Comparison of ENCODE assay signal across 8 cellular contexts in genomic region chr18:4068552-4069158, GRCh38.
DNase-seq lines count a peak whose midpoint lies in the region; ATAC-seq and TF ChIP-seq lines count a peak whose summit lies in the region.

No MANE protein-coding gene starts in this region.

- H3K9me3 ChIP-seq in AG04450 (ENCODE audit: control insufficient read depth, insufficient read depth, low read length): no peaks in the 10 kb centered on the region
- no peaks in the 10 kb centered on the region for H3K9me3 ChIP-seq in prostate gland
- no peaks in the 10 kb centered on the region for H3K9me3 ChIP-seq in CD8-positive, alpha-beta memory T cell (ENCODE audit: low read length)

- intact Hi-C loops in activated CD4-positive, alpha-beta T cell treated with anti-CD3 and anti-CD28 coated beads, Interleukin-2, amount 10 ng/mL, durations not matched to agents 24 days and 14 days (cut with micrococcal nuclease): loop anchor here (1.0 kb wide), 1 partner anchor 297 kb away; no protein-coding TSS in a partner anchor
- intact Hi-C loops in prostate gland (cut with DNase I): no loop called here

- no peaks in the 10 kb centered on the region for H3K27me3 ChIP-seq in AG04450 (ENCODE audit: control insufficient read depth, insufficient read depth, low read length)
- H3K27me3 ChIP-seq in prostate gland (replicated peaks; ENCODE audit: insufficient read depth): no peaks in the 10 kb centered on the region
- no peaks in the 10 kb centered on the region for H3K27me3 ChIP-seq in CD8-positive, alpha-beta memory T cell (ENCODE audit: insufficient read depth, low read length, poor library complexity, severe bottlenecking)

- ATAC-seq in HG02852 (IDR thresholded peaks at IDR 0.05; ENCODE audit: unreplicated experiment): peak; percentile 79

- no peaks in the 10 kb centered on the region for H3K4me1 ChIP-seq in prostate gland (replicated peaks)
- no peaks in the 10 kb centered on the region for H3K4me1 ChIP-seq in CD8-positive, alpha-beta memory T cell (ENCODE audit: insufficient read depth, low read length)

- no peak for TF ChIP-seq POLR2A in prostate gland (IDR thresholded peaks at IDR 0.05)

- no peaks in the 10 kb centered on the region for H3K36me3 ChIP-seq in prostate gland
- H3K36me3 ChIP-seq in CD8-positive, alpha-beta memory T cell (ENCODE audit: insufficient read depth, low read length): no peaks in the 10 kb centered on the region

- CTCF ChIA-PET in AG04450 (lab: Charles Lee): interaction anchor here (0.5 to 2.2 kb wide), 13 partner anchors 11 to 1772 kb away, joined by 3 to 8 read pairs (median 4); no protein-coding TSS in a partner anchor
- CTCF ChIA-PET in CD8-positive, alpha-beta memory T cell (lab: Charles Lee): interaction anchor here (0.6 kb wide), 1 partner anchor 20 kb away, joined by 3 read pairs; no protein-coding TSS in a partner anchor

- H3K4me3 ChIP-seq in AG04450 (ENCODE audit: low read depth, low read length): no peak overlapping the region
- no peak overlapping the region for H3K4me3 ChIP-seq in prostate gland
- no peak overlapping the region for H3K4me3 ChIP-seq in CD8-positive, alpha-beta memory T cell (ENCODE audit: low read length)

- no peaks in the 10 kb centered on the region for H3K36me3 Mint-ChIP-seq in activated CD4-positive, alpha-beta T cell treated with anti-CD3 and anti-CD28 coated beads, Interleukin-2, amount 10 ng/mL, durations not matched to agents 24 days and 14 days (ENCODE audit: low read depth)
- no peaks in the 10 kb centered on the region for H3K36me3 Mint-ChIP-seq in CD8-positive, alpha-beta memory T cell

- H3K4me3 Mint-ChIP-seq in activated CD4-positive, alpha-beta T cell treated with anti-CD3 and anti-CD28 coated beads, Interleukin-2, amount 10 ng/mL, durations not matched to agents 24 days and 14 days: no peak overlapping the region
- H3K4me3 Mint-ChIP-seq in CD8-positive, alpha-beta memory T cell: no peak overlapping the region

- H3K27me3 Mint-ChIP-seq in activated CD4-positive, alpha-beta T cell treated with anti-CD3 and anti-CD28 coated beads, Interleukin-2, amount 10 ng/mL, durations not matched to agents 24 days and 14 days: no peaks in the 10 kb centered on the region
- peaks cover 7 to 14% of the 10 kb centered on the region in 2 donors for H3K27me3 Mint-ChIP-seq in CD8-positive, alpha-beta memory T cell

- no peaks in the 10 kb centered on the region for H3K9me3 Mint-ChIP-seq in activated CD4-positive, alpha-beta T cell treated with anti-CD3 and anti-CD28 coated beads, Interleukin-2, amount 10 ng/mL, durations not matched to agents 24 days and 14 days
- peaks cover 6 to 22% (median 8%) of the 10 kb centered on the region in 5 donors for H3K9me3 Mint-ChIP-seq in CD8-positive, alpha-beta memory T cell

- DNase-seq in AG04450 (ENCODE audit: low read depth, low spot score) (peak; percentile 20), NCI-H2107 treated with DMSO at 0.1 percent for 48 hours (lab: John Stamatoyannopoulos, UW; ENCODE audit: unreplicated experiment) (peak; percentile 21), fibroblast of the conjunctiva (ENCODE audit: low read depth) (peak; percentile 38), prostate gland (ENCODE audit: low spot score) (peak; percentile 13)
- peak; percentile 79 for DNase-seq in activated CD4-positive, alpha-beta T cell treated with anti-CD3 and anti-CD28 coated beads, Interleukin-2, amount 10 ng/mL, durations not matched to agents 24 days and 14 days
- no peak for DNase-seq in CD8-positive, alpha-beta memory T cell

- TF ChIP-seq CTCF in AG04450 (IDR thresholded peaks at IDR 0.05; ENCODE audit: low read depth, low read length): peak; percentile 80
- peak; percentile 71 for TF ChIP-seq CTCF in GM12872 (IDR thresholded peaks at IDR 0.05; ENCODE audit: insufficient read depth, low read depth, low read length)
- peak; percentile 12 to 49 (median 44) for TF ChIP-seq CTCF in prostate gland (IDR thresholded peaks at IDR 0.05)

- H3K27ac ChIP-seq in AG04450 (ENCODE audit: low read depth, low read length) (no peak overlapping the region), prostate gland (no peak overlapping the region)
- H3K27ac ChIP-seq in CD8-positive, alpha-beta memory T cell (ENCODE audit: low read depth, low read length): no peak overlapping the region

- WGBS in prostate gland: 19% methylated on average over 5 of the region's 5 CpGs

- POLR2A ChIA-PET in AG04450 (lab: Yijun Ruan, JAX): no interaction called here
- POLR2A ChIA-PET in CD8-positive, alpha-beta memory T cell (lab: Charles Lee): no interaction called here

- no peak overlapping the region for H3K27ac Mint-ChIP-seq in activated CD4-positive, alpha-beta T cell treated with anti-CD3 and anti-CD28 coated beads, Interleukin-2, amount 10 ng/mL, durations not matched to agents 24 days and 14 days
- H3K27ac Mint-ChIP-seq in CD8-positive, alpha-beta memory T cell: no peak overlapping the region

- H3K4me1 Mint-ChIP-seq in activated CD4-positive, alpha-beta T cell treated with anti-CD3 and anti-CD28 coated beads, Interleukin-2, amount 10 ng/mL, durations not matched to agents 24 days and 14 days: no peaks in the 10 kb centered on the region
- no peaks in the 10 kb centered on the region for H3K4me1 Mint-ChIP-seq in CD8-positive, alpha-beta memory T cell

Comparison
In these comparisons a context has a peak if more than half of its experiments do, and no peak if none do; other contexts are left out.
1. DNase-seq: peak in AG04450 (single experiment), NCI-H2107 treated with DMSO at 0.1 percent for 48 hours (single experiment), activated CD4-positive, alpha-beta T cell treated with anti-CD3 and anti-CD28 coated beads, Interleukin-2, amount 10 ng/mL, durations not matched to agents 24 days and 14 days (single experiment), fibroblast of the conjunctiva (single experiment) and prostate gland (single experiment); none in CD8-positive, alpha-beta memory T cell (0 of 5).
2. Peak in every context shown above with its lines, with median percentiles within 50 percentile points of each other: CTCF ChIP-seq.